ENCODE assay signal across 13 cellular contexts in genomic region chr4:15375707-15376106, GRCh38. TPM values are rescaled to one million over a fixed set of nuclear protein-coding genes. Genes with fewer than 3 reads are reported as not detected.
A peak's percentile ranks its signal among the peaks of the same experiment; 100 is the strongest.
DNase-seq lines count a peak whose midpoint lies in the region; ATAC-seq and TF ChIP-seq lines count a peak whose summit lies in the region.
"Had no signal": no experiment of that assay in that cellular context is flagged by ENCODE, and none has a peak within 500 bp of the region (broad histone marks: within the 10 kb centered on the region; RNA-seq: fewer than 3 reads in every experiment).

No MANE protein-coding gene starts in this region.

- no peak overlapping the region for H3K4me3 ChIP-seq in CD4-positive, CD25-positive, alpha-beta regulatory T cell (ENCODE audit: low read depth, low read length)
- H3K4me3 ChIP-seq in mucosa of descending colon (no peak overlapping the region), PC-3 (ENCODE audit: low read length) (no peak overlapping the region)

- no peaks in the 10 kb centered on the region for H3K9me3 Mint-ChIP-seq in CD4-positive, CD25-positive, alpha-beta regulatory T cell
- no peaks in the 10 kb centered on the region for H3K9me3 Mint-ChIP-seq in T-helper 2 cell treated with Interferon-gamma antibody and Interleukin-4, amounts not matched to agents 5 μg/mL and 100 μg/mL, for 36 hours
- H3K9me3 Mint-ChIP-seq: natural killer cell treated with Interleukin-12 subunit alpha and Interleukin-12 subunit beta and Interleukin-15 and Interleukin-18, amount 100 ng/mL, for 72 hours had no signal

- intact Hi-C loops in mucosa of descending colon (cut with DNase I, micrococcal nuclease) (no loop called here), PC-3 (cut with micrococcal nuclease) (no loop called here)

- POLR2A ChIA-PET in PC-3 (lab: Charles Lee; ENCODE audit: unreplicated experiment) (no interaction called here), RWPE1 (lab: Yijun Ruan, JAX; ENCODE audit: low non-redundant PET) (no interaction called here)

- H3K4me1 Mint-ChIP-seq in CD4-positive, CD25-positive, alpha-beta regulatory T cell = peaks cover 0 to 13% (median 5%) of the 10 kb centered on the region in 4 donors
- H3K4me1 Mint-ChIP-seq in T-helper 2 cell treated with Interferon-gamma antibody and Interleukin-4, amounts not matched to agents 5 μg/mL and 100 μg/mL, for 36 hours (ENCODE audit: low read depth) = peaks cover 62% of the 10 kb centered on the region

- no peaks in the 10 kb centered on the region for H3K36me3 ChIP-seq in CD4-positive, CD25-positive, alpha-beta regulatory T cell (ENCODE audit: control insufficient read depth, insufficient read depth, low read length)
- H3K36me3 ChIP-seq in mucosa of descending colon (ENCODE audit: low read depth) (no peaks in the 10 kb centered on the region), PC-3 (ENCODE audit: low read depth, low read length) (no peaks in the 10 kb centered on the region)

- H3K27me3 Mint-ChIP-seq in CD4-positive, CD25-positive, alpha-beta regulatory T cell = peaks cover 4% of the 10 kb centered on the region
- H3K27me3 Mint-ChIP-seq in T-helper 2 cell treated with Interferon-gamma antibody and Interleukin-4, amounts not matched to agents 5 μg/mL and 100 μg/mL, for 36 hours (ENCODE audit: low read depth) = no peaks in the 10 kb centered on the region

- no peaks in the 10 kb centered on the region for H4K20me1 ChIP-seq in PC-3 (ENCODE audit: low read length)

- no peaks in the 10 kb centered on the region for H3K4me1 ChIP-seq in CD4-positive, CD25-positive, alpha-beta regulatory T cell (ENCODE audit: control insufficient read depth, insufficient read depth, low read length, poor library complexity, severe bottlenecking)
- H3K4me1 ChIP-seq in mucosa of descending colon (ENCODE audit: low read depth) (no peaks in the 10 kb centered on the region), PC-3 (ENCODE audit: insufficient read depth, low read length) (peaks cover 11% of the 10 kb centered on the region)

- CTCF ChIA-PET in PC-3 (lab: Charles Lee) (no interaction called here), RWPE1 (lab: Yijun Ruan, JAX) (interaction anchor here (0.5 kb wide), 1 partner anchor 20 kb away, joined by 7 read pairs; no protein-coding TSS in a partner anchor)

- no peaks in the 10 kb centered on the region for H3K27me3 ChIP-seq in CD4-positive, CD25-positive, alpha-beta regulatory T cell (ENCODE audit: control insufficient read depth, insufficient read depth, low read length)
- H3K27me3 ChIP-seq in PC-3 (ENCODE audit: low read length) = no peaks in the 10 kb centered on the region

- no peaks in the 10 kb centered on the region for H3K9me3 ChIP-seq in CD4-positive, CD25-positive, alpha-beta regulatory T cell (ENCODE audit: control insufficient read depth in 2 of 2, low read length in 2 of 2)
- H3K9me3 ChIP-seq in mucosa of descending colon (no peaks in the 10 kb centered on the region), PC-3 (ENCODE audit: low read length) (no peaks in the 10 kb centered on the region)

- ATAC-seq in CD4-positive, CD25-positive, alpha-beta regulatory T cell (ENCODE audit: low read depth in 2 of 2) = peak; percentile 53 to 56
- peak; percentile 68 for ATAC-seq in GM21786 (IDR thresholded peaks at IDR 0.05; ENCODE audit: unreplicated experiment)
- ATAC-seq in mucosa of descending colon = peak; percentile 35
- no peak for ATAC-seq in PC-3

- H3K27ac ChIP-seq in CD4-positive, CD25-positive, alpha-beta regulatory T cell (ENCODE audit: insufficient read depth, low read length, poor library complexity, severe bottlenecking) = no peak overlapping the region
- H3K27ac ChIP-seq in PC-3 (ENCODE audit: low read length) = no peak overlapping the region
- no peak overlapping the region for H3K27ac ChIP-seq in RWPE1

- no TSS peak for BruUV-seq in PC-3 (replicated peaks; lab: Mats Ljungman, UMichigan)

- peak in 1 of 3 donors; percentile 57 for DNase-seq in CD4-positive, CD25-positive, alpha-beta regulatory T cell
- DNase-seq in T-helper 2 cell treated with Interferon-gamma antibody and Interleukin-4, amounts not matched to agents 5 μg/mL and 100 μg/mL, for 36 hours (ENCODE audit: low spot score) = no peak
- DNase-seq in mucosa of descending colon (no peak), PC-3 (no peak), RWPE1 (ENCODE audit: low spot score) (no peak), NCI-H226 (no peak), globus pallidus (ENCODE audit: low spot score) (no peak)
- DNase-seq: foreskin melanocyte; NCI-H2227 treated with DMSO at 0.1 percent for 48 hours; stimulated activated CD4-positive, alpha-beta T cell treated with anti-CD3 and anti-CD28 coated beads, Interleukin-4, amount 100 ng/mL, for 24 hours had no signal

- H3K9me2 ChIP-seq in PC-3 (replicated peaks; ENCODE audit: low read length) = no peaks in the 10 kb centered on the region

- H3K79me2 ChIP-seq in PC-3 (ENCODE audit: low read length) = no peaks in the 10 kb centered on the region

- H3K36me3 Mint-ChIP-seq in CD4-positive, CD25-positive, alpha-beta regulatory T cell = peaks cover 3% of the 10 kb centered on the region
- peaks cover 2% of the 10 kb centered on the region for H3K36me3 Mint-ChIP-seq in T-helper 2 cell treated with Interferon-gamma antibody and Interleukin-4, amounts not matched to agents 5 μg/mL and 100 μg/mL, for 36 hours (ENCODE audit: low read depth)
- H3K36me3 Mint-ChIP-seq: natural killer cell treated with Interleukin-12 subunit alpha and Interleukin-12 subunit beta and Interleukin-15 and Interleukin-18, amount 100 ng/mL, for 72 hours had no signal

- H2AFZ ChIP-seq in PC-3 (ENCODE audit: low read length) = no peak overlapping the region

- H3K4me2 ChIP-seq in PC-3 (ENCODE audit: low read length) = no peak overlapping the region

- H3K27ac Mint-ChIP-seq in CD4-positive, CD25-positive, alpha-beta regulatory T cell = peak overlapping the region in 1 of 3 donors; percentile 7
- peak overlapping the region; percentile 44 for H3K27ac Mint-ChIP-seq in T-helper 2 cell treated with Interferon-gamma antibody and Interleukin-4, amounts not matched to agents 5 μg/mL and 100 μg/mL, for 36 hours
- H3K27ac Mint-ChIP-seq: natural killer cell treated with Interleukin-12 subunit alpha and Interleukin-12 subunit beta and Interleukin-15 and Interleukin-18, amount 100 ng/mL, for 72 hours had no signal

- TF ChIP-seq CTCF in mucosa of descending colon (IDR thresholded peaks at IDR 0.05) = no peak
- TF ChIP-seq CTCF in PC-3 (conservative IDR thresholded peaks at IDR 0.05; ENCODE audit: low read depth, low read length) = no peak
- no peak for TF ChIP-seq CTCF in RWPE1 (conservative IDR thresholded peaks at IDR 0.05; ENCODE audit: low read depth)

- H3F3A ChIP-seq in PC-3 (ENCODE audit: low read length, unreplicated experiment) = no peaks in the 10 kb centered on the region

- no peak overlapping the region for H3K9ac ChIP-seq in PC-3 (ENCODE audit: low read length)

- H3K4me3 Mint-ChIP-seq in CD4-positive, CD25-positive, alpha-beta regulatory T cell = no peak overlapping the region
- peak overlapping the region; percentile 45 for H3K4me3 Mint-ChIP-seq in T-helper 2 cell treated with Interferon-gamma antibody and Interleukin-4, amounts not matched to agents 5 μg/mL and 100 μg/mL, for 36 hours
- H3K4me3 Mint-ChIP-seq: natural killer cell treated with Interleukin-12 subunit alpha and Interleukin-12 subunit beta and Interleukin-15 and Interleukin-18, amount 100 ng/mL, for 72 hours had no signal

RNA-seq across cellular contexts. Expression of gene C1QTNF7, which starts 52.1 kb away (rescaled TPM):
- total RNA-seq in CD4-positive, CD25-positive, alpha-beta regulatory T cell = not detected
- polyA plus RNA-seq in CD4-positive, CD25-positive, alpha-beta regulatory T cell = not detected
- total RNA-seq in mucosa of descending colon = 10 to 100 TPM in 1 of 3 donors, 1 to 10 TPM in 2; 1.3 to 13.0 (median 1.5) TPM
- not detected in 2 replicates for total RNA-seq in PC-3 (2014; rRNA removed)
- total RNA-seq: bronchial epithelial cell; natural killer cell treated with Interleukin-12 subunit alpha and Interleukin-12 subunit beta and Interleukin-15 and Interleukin-18, amount 100 ng/mL, for 72 hours had no signal
